1 cellular context compared by ENCODE assay signal in genomic region chr13:39210961-39211534, GRCh38.
TF ChIP-seq lines count a peak whose summit lies in the region.

No MANE protein-coding gene starts in this region.

TF ChIP-seq in GM12878, 131 proteins besides CTCF, POLR2A, EP300 and RAD21 (continued from another document):
- TF ChIP-seq E4F1 (IDR thresholded peaks at IDR 0.05; ENCODE audit: borderline replicate concordance, partially characterized antibody) (no peak), ATF7 (IDR thresholded peaks at IDR 0.05; ENCODE audit: low read depth) (no peak), JUND (IDR thresholded peaks at IDR 0.05; ENCODE audit: low read depth, low read length) (no peak), ZSCAN29 (IDR thresholded peaks at IDR 0.05) (no peak), MAX (IDR thresholded peaks at IDR 0.05; ENCODE audit: low read depth, low read length) (no peak), DPF2 (IDR thresholded peaks at IDR 0.05) (no peak), ZNF687 (IDR thresholded peaks at IDR 0.05) (no peak)
